9 cellular contexts compared by ENCODE assay signal in genomic region chr3:113697192-113698090, GRCh38. TPM values are rescaled to one million over a fixed set of nuclear protein-coding genes. Genes with fewer than 3 reads are reported as not detected.
DNase-seq lines count a peak whose midpoint lies in the region; ATAC-seq, FAIRE-seq and TF ChIP-seq lines count a peak whose summit lies in the region.
"Had no signal": no experiment of that assay in that cellular context is flagged by ENCODE, and none has a peak within 500 bp of the region (broad histone marks: within the 10 kb centered on the region; RNA-seq: fewer than 3 reads in every experiment).

No MANE protein-coding gene starts in this region.

- H4K20me1 ChIP-seq in H9 (ENCODE audit: control insufficient read depth, insufficient read depth, insufficient read length) (no peaks in the 10 kb centered on the region), HepG2 (ENCODE audit: insufficient read depth, low read length) (no peaks in the 10 kb centered on the region)

- H3K4me2 ChIP-seq in H9 (ENCODE audit: insufficient read depth, insufficient read length, low read length) (peak overlapping the region; percentile 83), HepG2 (ENCODE audit: low read depth, low read length) (peak overlapping the region; percentile 79)

- H2AK5ac ChIP-seq in H9 (ENCODE audit: insufficient read length, low read length) = no peak overlapping the region

- no peak for TF ChIP-seq RAD21 in HepG2 (CRISPR knock-in tag; IDR thresholded peaks at IDR 0.05)

- H3K4me3 ChIP-seq in BE2C (ENCODE audit: low read depth, low read length) (peak overlapping the region; percentile 99), HepG2 (replicated peaks in 1 of 3; ENCODE audit: insufficient read depth in 1 of 3, low read depth in 2 of 3, low read length in 3 of 3) (peak overlapping the region; percentile 76 to 82 (median 77)), suprapubic skin (peak overlapping the region; percentile 89)

- H3K9ac ChIP-seq in H9 (ENCODE audit: extremely low read depth, insufficient read length, low read length) (peak overlapping the region; percentile 81), HepG2 (ENCODE audit: insufficient read depth, low read depth, low read length) (peak overlapping the region; percentile 82)

- H3K27me3 Mint-ChIP-seq in H9 (ENCODE audit: low read depth) = no peaks in the 10 kb centered on the region
- H3K27me3 Mint-ChIP-seq in T-cell = no peaks in the 10 kb centered on the region

- H3K4me1 Mint-ChIP-seq in H9 (peaks cover 12% of the 10 kb centered on the region in 2 experiments), T-cell (peaks cover 30 to 31% (median 30%) of the 10 kb centered on the region in 3 donors)

- H2AFZ ChIP-seq in H9 (ENCODE audit: low read length) (peak overlapping the region; percentile 95), HepG2 (ENCODE audit: low read length) (peak overlapping the region; percentile 64)

- H3K9me3 Mint-ChIP-seq in H9 (no peaks in the 10 kb centered on the region; a peak in 1 of 5 replicates), T-cell (no peaks in the 10 kb centered on the region)
- H3K9me3 Mint-ChIP-seq: neural crest cell had no signal

- no peak overlapping the region for H3K14ac ChIP-seq in H9 (ENCODE audit: insufficient read depth, low read length)

- no CpG with 5 or more reads among the region's 17 CpGs for whole genome bisulfite sequencing in H9 (ENCODE audit: extremely low coverage, insufficient read length, low lambda C conversion rate)
- 2% methylated on average over 17 of the region's 17 CpGs for WGBS in HepG2 (ENCODE audit: low lambda C conversion rate)
- WGBS in suprapubic skin = 3% methylated on average over 17 of the region's 17 CpGs

- TSS peak; percentile 88 for BruUV-seq in HepG2 (replicated peaks; lab: Mats Ljungman, UMichigan)

- ATAC-seq in T-cell (replicated peaks in 1 of 4) = peak in 1 of 4 experiments; percentile 9
- peak; percentile 4; the same call in 2 of the 3 replicates for ATAC-seq in HepG2
- no peak for ATAC-seq in HG03025 (IDR thresholded peaks at IDR 0.05; ENCODE audit: low FRiP score, unreplicated experiment)
- ATAC-seq in GM21825 (IDR thresholded peaks at IDR 0.05; ENCODE audit: unreplicated experiment) = no peak

- H3K79me1 ChIP-seq in H9 (ENCODE audit: insufficient read depth, low read depth, low read length, poor library complexity, severe bottlenecking) = no peaks in the 10 kb centered on the region

- H3K18ac ChIP-seq in H9 (ENCODE audit: insufficient read length, low read depth, low read length) = no peak overlapping the region

- POLR2A ChIA-PET in T-cell (lab: Charles Lee) = interaction anchor here (0.5 to 1.9 kb wide), 4 partner anchors 15 to 123 kb away, joined by 3 to 15 read pairs (median 6); partner anchors contain the start of gene ATP6V1A (in 1 of the 2)
- POLR2A ChIA-PET in HepG2 (lab: Yijun Ruan, JAX) = interaction anchor here (2.3 to 5.4 kb wide), 3 partner anchors 11 to 48 kb away, joined by 11 to 58 read pairs (median 15); partner anchors contain the start of gene NAA50

- H4K8ac ChIP-seq in H9 (replicated peaks; ENCODE audit: insufficient read length, low read depth, low read length) = no peak overlapping the region

- TF ChIP-seq CTCF in BE2C (IDR thresholded peaks at IDR 0.05; ENCODE audit: low read depth, low read length) (no peak), H9 (conservative IDR thresholded peaks at IDR 0.05) (no peak), HepG2 (CRISPR knock-in tag; IDR thresholded peaks at IDR 0.05) (no peak), suprapubic skin (IDR thresholded peaks at IDR 0.05) (no peak)

- no peak overlapping the region for H2BK12ac ChIP-seq in H9 (ENCODE audit: insufficient read length, low read depth, low read length)

- H3K36me3 ChIP-seq in BE2C = no peaks in the 10 kb centered on the region
- H3K36me3 ChIP-seq in HepG2 (replicated peaks in 1 of 2; ENCODE audit: control insufficient read depth in 1 of 2, insufficient read depth in 2 of 2, low read length in 2 of 2) = no peaks in the 10 kb centered on the region
- H3K36me3 ChIP-seq in suprapubic skin = no peaks in the 10 kb centered on the region

- H3K27ac Mint-ChIP-seq in H9 (no peak overlapping the region), T-cell (no peak overlapping the region)

- H3K27ac ChIP-seq in H9 (ENCODE audit: insufficient read length, low read depth, low read length) (no peak overlapping the region), HepG2 (ENCODE audit: extremely low read length, insufficient read depth, low read length) (peak overlapping the region; percentile 73), suprapubic skin (peak overlapping the region; percentile 99)

- H3K36me3 Mint-ChIP-seq in H9 (ENCODE audit: insufficient read depth in 1 of 3, low read depth in 3 of 3) (peaks cover 0 to 1% (median 0%) of the 10 kb centered on the region in 3 experiments; a peak in 2 of 7 replicates), T-cell (peaks cover 8% of the 10 kb centered on the region)

- in situ Hi-C loops in HepG2 (cut with HindIII; ENCODE audit: extremely low pct_ligation_motif_present, low pct_unique_long_range_greater_than_20kb) = no loop called here

- no peak overlapping the region for H2BK5ac ChIP-seq in H9 (ENCODE audit: insufficient read length, low read length)

- H3K4ac ChIP-seq in H9 (ENCODE audit: low read depth, low read length) = no peak overlapping the region

- no peak overlapping the region for H4K5ac ChIP-seq in H9 (ENCODE audit: insufficient read length, low read depth, low read length)

- H3K4me3 Mint-ChIP-seq in H9 (no peak overlapping the region), T-cell (no peak overlapping the region)
- H3K4me3 Mint-ChIP-seq: neural crest cell had no signal

- no peak overlapping the region for H3K23ac ChIP-seq in H9 (ENCODE audit: insufficient read length, low read depth, low read length)

- H3K27me3 ChIP-seq in BE2C (no peaks in the 10 kb centered on the region), H9 (ENCODE audit: insufficient read depth, low read length) (no peaks in the 10 kb centered on the region), HepG2 (ENCODE audit: control insufficient read depth in 1 of 2, insufficient read depth in 2 of 2, low read length in 2 of 2) (no peaks in the 10 kb centered on the region; a peak in 1 of 5 replicates), suprapubic skin (no peaks in the 10 kb centered on the region)

- H2BK20ac ChIP-seq in H9 (ENCODE audit: low read depth, low read length, poor library complexity, severe bottlenecking) = no peak overlapping the region

- DNase-seq in BE2C (peak; percentile 15), H9 (peak; percentile 33), T-cell (peak in 33 of 34 experiments; percentile 8 to 63 (median 37)), cerebellum (ENCODE audit: low spot score) (peak; percentile 29), HepG2 (ENCODE audit: low spot score) (peak; percentile 7), suprapubic skin (ENCODE audit: low spot score in 2 of 2) (peak in 1 of 2 donors; percentile 68)

- no peak overlapping the region for H2BK120ac ChIP-seq in H9 (ENCODE audit: low read depth, low read length, poor library complexity, severe bottlenecking)

- intact Hi-C loops in HepG2 (cut with micrococcal nuclease; ENCODE audit: unreplicated experiment) = loop anchor here (5.0 kb wide), 2 partner anchors 50 to 65 kb away; partner anchors contain the start of genes ATP6V1A and NAA50

- no peaks in the 10 kb centered on the region; the same call in 1 of the 2 replicates for H3K79me2 ChIP-seq in H9 (ENCODE audit: insufficient read depth, low read length)
- H3K79me2 ChIP-seq in HepG2 (ENCODE audit: insufficient read depth, low read length) = peaks cover 35% of the 10 kb centered on the region

- CTCF ChIA-PET in T-cell (lab: Charles Lee) = interaction anchor here in 1 of 2 donors (1.0 kb wide), 1 partner anchor 205 kb away, joined by 4 read pairs; no protein-coding TSS in a partner anchor
- CTCF ChIA-PET in HepG2 (lab: Yijun Ruan, JAX; ENCODE audit: low intra/inter-chr PET ratio, low total read pairs) = no interaction called here

- FAIRE-seq in HepG2 (lab: Jason Lieb, UNC) = peak; percentile 43

- 0 out of 4 replicates have a peak, but pooled peaks of 1 of the 2 experiments have one; percentile 20 for TF ChIP-seq POLR2A in HepG2 (IDR thresholded peaks at IDR 0.05; ENCODE audit: insufficient read depth in 1 of 2, low read depth in 2 of 2, low read length in 2 of 2)
- TF ChIP-seq POLR2A in suprapubic skin (IDR thresholded peaks at IDR 0.05) = no peak

- no peaks in the 10 kb centered on the region for H3K9me3 ChIP-seq in BE2C
- H3K9me3 ChIP-seq in H9 (ENCODE audit: control insufficient read depth, low read depth, low read length) = no peaks in the 10 kb centered on the region
- no peaks in the 10 kb centered on the region for H3K9me3 ChIP-seq in HepG2 (ENCODE audit: low read length)
- no peaks in the 10 kb centered on the region for H3K9me3 ChIP-seq in suprapubic skin

- no peak for TF ChIP-seq EP300 in HepG2 (IDR thresholded peaks at IDR 0.05; ENCODE audit: low read depth in 2 of 2, low read length in 2 of 2)
- no peak for TF ChIP-seq EP300 in HepG2 (CRISPR knock-in tag; IDR thresholded peaks at IDR 0.05; ENCODE audit: borderline replicate concordance)
- TF ChIP-seq EP300 in suprapubic skin (IDR thresholded peaks at IDR 0.05) = no peak

- H4K91ac ChIP-seq in H9 (ENCODE audit: insufficient read length, low read depth, low read length) = no peak overlapping the region

- H3T11ph ChIP-seq in H9 (ENCODE audit: low read length) = no peak overlapping the region

- H3K56ac ChIP-seq in H9 (ENCODE audit: insufficient read length, low read depth, low read length) = no peak overlapping the region

- peaks cover 6% of the 10 kb centered on the region for H3K23me2 ChIP-seq in H9 (ENCODE audit: insufficient read length, low read depth, low read length, poor library complexity, severe bottlenecking)

- H3K4me1 ChIP-seq in BE2C (no peaks in the 10 kb centered on the region), H9 (ENCODE audit: insufficient read depth, low read length) (no peaks in the 10 kb centered on the region), HepG2 (ENCODE audit: insufficient read depth, low read length) (peaks cover 55% of the 10 kb centered on the region), suprapubic skin (peaks cover 35% of the 10 kb centered on the region)

- H2BK15ac ChIP-seq in H9 (ENCODE audit: low read depth, low read length) = no peak overlapping the region

RNA-seq across cellular contexts. Expression of gene USF3, which starts 1.0 kb away (rescaled TPM):
- 3.8 TPM for polyA plus RNA-seq in BE2C (2012; ENCODE audit: insufficient read depth, insufficient read length, low read depth)
- total RNA-seq in H9 (2021) (12.0 and 13.8 TPM in 2 replicates), T-cell (10 to 100 TPM; 16.9 to 31.7 (median 22.1) TPM), cerebellum (19.1 TPM), HepG2 (2016; rRNA removed; fragmentation: Illumina TruSeq; extraction: Trizol) (6.3 and 13.3 TPM in 2 replicates), suprapubic skin (10 to 100 TPM; 20.6 to 34.6 (median 28.2) TPM)
- 0.81 and 1.1 TPM in 2 replicates for total RNA-seq in HepG2 (2016; cell fraction: cytosol; rRNA removed; fragmentation: Illumina TruSeq; extraction: Trizol; ENCODE audit: low read depth)
- total RNA-seq in HepG2 (2016; cell fraction: insoluble cytoplasmic fraction; rRNA removed; fragmentation: Illumina TruSeq; extraction: Trizol) = 6.2 and 13.4 TPM in 2 replicates
- 3.6 and 3.8 TPM in 2 replicates for total RNA-seq in HepG2 (2016; cell fraction: membrane; rRNA removed; fragmentation: Illumina TruSeq; extraction: Trizol)
- 8.1 and 8.9 TPM in 2 replicates for total RNA-seq in HepG2 (2016; cell fraction: nucleus; rRNA removed; fragmentation: Illumina TruSeq; extraction: Trizol)
- 10.9 and 15.2 TPM in 2 replicates for polyA plus RNA-seq in HepG2 (2011; rRNA removed)
- 7.1 and 10.4 TPM in 2 replicates for polyA plus RNA-seq in HepG2 (2011; cell fraction: cytosol; rRNA removed)
- 6.2 and 6.7 TPM in 2 replicates for polyA plus RNA-seq in HepG2 (2011; cell fraction: nucleus; rRNA removed)
- polyA plus RNA-seq in HepG2 (2012) = 3.1 and 5.6 TPM in 2 replicates
- polyA plus RNA-seq in HepG2 (2016; cell fraction: cytosol; fragmentation: Illumina TruSeq; extraction: Trizol; ENCODE audit: low read depth) = 0.45 and 0.46 TPM in 2 replicates
- 9.5 and 9.6 TPM in 2 replicates for polyA plus RNA-seq in HepG2 (2016; cell fraction: insoluble cytoplasmic fraction; fragmentation: Illumina TruSeq; extraction: Trizol; ENCODE audit: low read depth)
- 1.2 and 1.5 TPM in 2 replicates for polyA plus RNA-seq in HepG2 (2016; cell fraction: membrane; fragmentation: Illumina TruSeq; extraction: Trizol; ENCODE audit: low read depth)
- 9.5 and 10.8 TPM in 2 replicates for polyA plus RNA-seq in HepG2 (2016; cell fraction: nucleus; fragmentation: Illumina TruSeq; extraction: Trizol; ENCODE audit: insufficient read depth, low read depth)
- 15.9 and 26.7 TPM in 2 replicates for polyA minus RNA-seq in HepG2 (2011; rRNA and poly(A)+ RNA removed; ENCODE audit: low replicate concordance)
- 14.4 and 15.1 TPM in 2 replicates for polyA minus RNA-seq in HepG2 (2011; cell fraction: cytosol; rRNA and poly(A)+ RNA removed)
- 20.2 and 23.6 TPM in 2 replicates for polyA minus RNA-seq in HepG2 (2011; cell fraction: nucleus; rRNA and poly(A)+ RNA removed)

RNA-seq across cellular contexts. Expression of gene NAA50, which starts 48.6 kb away (rescaled TPM):
- 115 TPM for polyA plus RNA-seq in BE2C (2012; ENCODE audit: insufficient read depth, insufficient read length, low read depth)
- total RNA-seq in H9 (2021) (216 and 226 TPM in 2 replicates), T-cell (10 to 100 TPM; 49.0 to 67.1 (median 61.8) TPM), cerebellum (56.1 TPM), HepG2 (2016; rRNA removed; fragmentation: Illumina TruSeq; extraction: Trizol) (233 and 352 TPM in 2 replicates), suprapubic skin (100 to 1,000 TPM in 3 of 4 donors, 10 to 100 TPM in 1; 87.3 to 184 (median 128) TPM)
- total RNA-seq in HepG2 (2016; cell fraction: cytosol; rRNA removed; fragmentation: Illumina TruSeq; extraction: Trizol; ENCODE audit: low read depth) = 12.6 and 14.6 TPM in 2 replicates
- total RNA-seq in HepG2 (2016; cell fraction: insoluble cytoplasmic fraction; rRNA removed; fragmentation: Illumina TruSeq; extraction: Trizol) = 240 and 363 TPM in 2 replicates
- total RNA-seq in HepG2 (2016; cell fraction: membrane; rRNA removed; fragmentation: Illumina TruSeq; extraction: Trizol) = 93.6 and 101 TPM in 2 replicates
- 92.1 and 103 TPM in 2 replicates for total RNA-seq in HepG2 (2016; cell fraction: nucleus; rRNA removed; fragmentation: Illumina TruSeq; extraction: Trizol)
- 30.2 and 30.3 TPM in 2 replicates for polyA plus RNA-seq in HepG2 (2011; rRNA removed)
- 28.8 and 35.6 TPM in 2 replicates for polyA plus RNA-seq in HepG2 (2011; cell fraction: cytosol; rRNA removed)
- polyA plus RNA-seq in HepG2 (2011; cell fraction: nucleus; rRNA removed) = 19.7 and 21.7 TPM in 2 replicates
- polyA plus RNA-seq in HepG2 (2012) = 89.2 and 99.4 TPM in 2 replicates
- polyA plus RNA-seq in HepG2 (2016; cell fraction: cytosol; fragmentation: Illumina TruSeq; extraction: Trizol; ENCODE audit: low read depth) = 12.6 and 13.9 TPM in 2 replicates
- 253 and 261 TPM in 2 replicates for polyA plus RNA-seq in HepG2 (2016; cell fraction: insoluble cytoplasmic fraction; fragmentation: Illumina TruSeq; extraction: Trizol; ENCODE audit: low read depth)
- 48.2 and 51.0 TPM in 2 replicates for polyA plus RNA-seq in HepG2 (2016; cell fraction: membrane; fragmentation: Illumina TruSeq; extraction: Trizol; ENCODE audit: low read depth)
- polyA plus RNA-seq in HepG2 (2016; cell fraction: nucleus; fragmentation: Illumina TruSeq; extraction: Trizol; ENCODE audit: insufficient read depth, low read depth) = 111 TPM in 2 replicates
- polyA minus RNA-seq in HepG2 (2011; rRNA and poly(A)+ RNA removed; ENCODE audit: low replicate concordance) = 32.6 and 46.0 TPM in 2 replicates
- 49.0 and 66.5 TPM in 2 replicates for polyA minus RNA-seq in HepG2 (2011; cell fraction: cytosol; rRNA and poly(A)+ RNA removed)
- 21.6 and 26.0 TPM in 2 replicates for polyA minus RNA-seq in HepG2 (2011; cell fraction: nucleus; rRNA and poly(A)+ RNA removed)

RNA-seq across cellular contexts. Expression of gene ATP6V1A, which starts 49.4 kb away (rescaled TPM):
- polyA plus RNA-seq in BE2C (2012; ENCODE audit: insufficient read depth, insufficient read length, low read depth) = 24.4 TPM
- 73.4 and 80.4 TPM in 2 replicates for total RNA-seq in H9 (2021)
- 10 to 100 TPM; 14.9 to 23.7 (median 17.8) TPM for total RNA-seq in T-cell
- total RNA-seq in cerebellum = 105 TPM
- total RNA-seq in HepG2 (2016; rRNA removed; fragmentation: Illumina TruSeq; extraction: Trizol) = 95.1 and 171 TPM in 2 replicates
- 4.1 and 4.6 TPM in 2 replicates for total RNA-seq in HepG2 (2016; cell fraction: cytosol; rRNA removed; fragmentation: Illumina TruSeq; extraction: Trizol; ENCODE audit: low read depth)
- total RNA-seq in HepG2 (2016; cell fraction: insoluble cytoplasmic fraction; rRNA removed; fragmentation: Illumina TruSeq; extraction: Trizol) = 94.7 and 166 TPM in 2 replicates
- 18.8 and 23.0 TPM in 2 replicates for total RNA-seq in HepG2 (2016; cell fraction: membrane; rRNA removed; fragmentation: Illumina TruSeq; extraction: Trizol)
- 48.7 and 55.1 TPM in 2 replicates for total RNA-seq in HepG2 (2016; cell fraction: nucleus; rRNA removed; fragmentation: Illumina TruSeq; extraction: Trizol)
- 21.7 and 23.4 TPM in 2 replicates for polyA plus RNA-seq in HepG2 (2011; rRNA removed)
- polyA plus RNA-seq in HepG2 (2011; cell fraction: cytosol; rRNA removed) = 10.7 and 17.6 TPM in 2 replicates
- polyA plus RNA-seq in HepG2 (2011; cell fraction: nucleus; rRNA removed) = 4.8 and 6.2 TPM in 2 replicates
- polyA plus RNA-seq in HepG2 (2012) = 17.0 and 26.8 TPM in 2 replicates
- 1.5 TPM in 2 replicates for polyA plus RNA-seq in HepG2 (2016; cell fraction: cytosol; fragmentation: Illumina TruSeq; extraction: Trizol; ENCODE audit: low read depth)
- 61.1 and 63.7 TPM in 2 replicates for polyA plus RNA-seq in HepG2 (2016; cell fraction: insoluble cytoplasmic fraction; fragmentation: Illumina TruSeq; extraction: Trizol; ENCODE audit: low read depth)
- polyA plus RNA-seq in HepG2 (2016; cell fraction: membrane; fragmentation: Illumina TruSeq; extraction: Trizol; ENCODE audit: low read depth) = 5.9 and 6.6 TPM in 2 replicates
- 37.6 and 38.2 TPM in 2 replicates for polyA plus RNA-seq in HepG2 (2016; cell fraction: nucleus; fragmentation: Illumina TruSeq; extraction: Trizol; ENCODE audit: insufficient read depth, low read depth)
- 33.3 and 77.8 TPM in 2 replicates for polyA minus RNA-seq in HepG2 (2011; rRNA and poly(A)+ RNA removed; ENCODE audit: low replicate concordance)
- 39.8 and 40.8 TPM in 2 replicates for polyA minus RNA-seq in HepG2 (2011; cell fraction: cytosol; rRNA and poly(A)+ RNA removed)
- 19.3 and 28.3 TPM in 2 replicates for polyA minus RNA-seq in HepG2 (2011; cell fraction: nucleus; rRNA and poly(A)+ RNA removed)
- 10 to 100 TPM; 43.5 to 63.5 (median 58.7) TPM for total RNA-seq in suprapubic skin
